13 cellular contexts compared by ENCODE assay signal in the genomic region with DNA sequence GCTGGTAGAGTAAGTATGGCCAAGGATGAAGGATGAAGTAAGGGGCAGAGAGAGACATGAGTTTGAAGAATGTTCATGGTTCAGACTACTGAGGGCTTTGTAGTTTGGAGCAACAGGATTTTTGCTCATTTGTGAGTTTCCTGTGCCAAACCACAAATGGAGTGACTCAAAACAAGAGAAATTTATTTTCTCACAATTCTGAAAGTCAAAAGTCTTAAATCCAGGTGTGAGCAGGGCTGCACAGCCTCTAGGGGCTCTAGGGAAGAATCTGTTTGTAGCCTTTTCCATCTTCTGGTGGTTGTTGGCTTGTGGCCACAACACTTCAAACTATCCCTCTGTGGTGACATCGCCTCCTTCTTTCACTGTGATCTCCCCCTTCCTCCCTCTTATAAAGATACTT. TPM values are rescaled to one million over a fixed set of nuclear protein-coding genes. Genes with fewer than 3 reads are reported as not detected.
DNase-seq lines count a peak whose midpoint lies in the region; ATAC-seq, FAIRE-seq and TF ChIP-seq lines count a peak whose summit lies in the region.
"Had no signal": no experiment of that assay in that cellular context is flagged by ENCODE, and none has a peak within 500 bp of the region (broad histone marks: within the 10 kb centered on the region; RNA-seq: fewer than 3 reads in every experiment).

No MANE protein-coding gene starts in this region.

- H3K79me2 ChIP-seq in GM12878 (ENCODE audit: control insufficient read depth, insufficient read depth, low read length), result no peaks in the 10 kb centered on the region

- no peaks in the 10 kb centered on the region for H3K9me3 ChIP-seq in GM12878 (replicated peaks; ENCODE audit: control insufficient read depth, insufficient read depth, low read length)
- H3K9me3 ChIP-seq: suprapubic skin had no signal

- POLR2A ChIA-PET in GM12878 (lab: Charles Lee), result no interaction called here

- H3K27me3 ChIP-seq in GM12878 (replicated peaks in 1 of 2; ENCODE audit: control insufficient read depth in 2 of 2, insufficient read depth in 2 of 2, low read length in 1 of 2), result peaks cover 0 to 2% of the 10 kb centered on the region in 2 experiments; a peak in 1 of 4 replicates
- H3K27me3 ChIP-seq: suprapubic skin had no signal

- peak; percentile 40 for DNase-seq in GM12878 (ENCODE audit: low read depth, low spot score)
- no peak for DNase-seq in NCI-H1930 (lab: John Stamatoyannopoulos, UW)
- DNase-seq in NCI-H1417 (lab: John Stamatoyannopoulos, UW), result no peak
- no peak for DNase-seq in posterior vena cava (ENCODE audit: low spot score)
- DNase-seq: mammary epithelial cell, NCI-H1105 treated with DMSO at 0.1 percent for 48 hours, SHP77 had no signal

- TF ChIP-seq CTCF in GM12872 (IDR thresholded peaks at IDR 0.05; ENCODE audit: insufficient read depth, low read depth, low read length) (peak; percentile 23; the same call in 1 of the 3 replicates), GM12878 (IDR thresholded peaks at IDR 0.05 in 2 of 3, conservative IDR thresholded peaks at IDR 0.05 in 1 of 3; ENCODE audit: control insufficient read depth in 2 of 3, extremely low read depth in 1 of 3, insufficient read depth in 1 of 3, low read depth in 3 of 3, low read length in 3 of 3) (no peak)

- no peak overlapping the region for H3K27ac ChIP-seq in GM12878 (ENCODE audit: control insufficient read depth, insufficient read depth)
- H3K27ac ChIP-seq: suprapubic skin had no signal

- in situ Hi-C loops in GM12878 (cut with MboI), result no loop called here

- no peak overlapping the region for H3K9ac ChIP-seq in GM12878 (ENCODE audit: control insufficient read depth, insufficient read depth, low read length)

- intact Hi-C loops in GM12878 (cut with micrococcal nuclease; ENCODE audit: unreplicated experiment) (loop anchor here (2.0 kb wide), 1 partner anchor 37 kb away; no protein-coding TSS in a partner anchor), posterior vena cava (cut with DNase I) (loop anchor here in 1 of 2 donors (5.0 kb wide), 1 partner anchor 693 kb away; no protein-coding TSS in a partner anchor)

- no peak for TF ChIP-seq EP300 in GM12878 (IDR thresholded peaks at IDR 0.05; ENCODE audit: borderline replicate concordance in 1 of 2, control insufficient read depth in 1 of 2, low read depth in 2 of 2, low read length in 2 of 2)

- H3K4me2 ChIP-seq in GM12878 (ENCODE audit: control insufficient read depth, insufficient read depth), result peak overlapping the region; percentile 68; the same call in 1 of the 2 replicates

- no TSS peak for BruUV-seq in GM12878 (replicated peaks; lab: Mats Ljungman, UMichigan)

- WGBS in GM12878 (ENCODE audit: insufficient coverage, insufficient replicate concordance, low lambda C conversion rate, missing lambda C conversion rate), result 0% methylated on average over 1 of the region's 1 CpG

- H2AFZ ChIP-seq in GM12878 (ENCODE audit: control insufficient read depth, low read depth, low read length), result no peak overlapping the region

- peaks cover 7% of the 10 kb centered on the region for H3K4me1 ChIP-seq in GM12878 (ENCODE audit: control insufficient read depth, insufficient read depth, low read length)
- H3K4me1 ChIP-seq: suprapubic skin had no signal

- FAIRE-seq in GM12878 (lab: Jason Lieb, UNC), result peak; percentile 80

- H4K20me1 ChIP-seq in GM12878 (ENCODE audit: control insufficient read depth, insufficient read depth), result no peaks in the 10 kb centered on the region

- H3K36me3 ChIP-seq in GM12878 (ENCODE audit: control insufficient read depth in 2 of 2, insufficient read depth in 2 of 2, low read length in 1 of 2), result no peaks in the 10 kb centered on the region
- H3K36me3 ChIP-seq: suprapubic skin had no signal

- TF ChIP-seq RAD21 in GM12878 (IDR thresholded peaks at IDR 0.05; ENCODE audit: insufficient read depth, low read depth, low read length), result no peak

- CTCF ChIA-PET in GM12878 (lab: Yijun Ruan, JAX), result no interaction called here

- ATAC-seq in GM19467 (IDR thresholded peaks at IDR 0.05; ENCODE audit: unreplicated experiment) (peak; percentile 63), HG03432 (IDR thresholded peaks at IDR 0.05; ENCODE audit: unreplicated experiment) (peak; percentile 62), GM12878 (peak; percentile 75), GM21717 (IDR thresholded peaks at IDR 0.05; ENCODE audit: unreplicated experiment) (no peak)
- ATAC-seq: HCT116 had no signal

- RAD21 ChIA-PET in GM12878 (lab: Charles Lee; ENCODE audit: unreplicated experiment), result interaction anchor here (1.2 kb wide), 1 partner anchor 74 kb away, joined by 3 read pairs; no protein-coding TSS in a partner anchor

- TF ChIP-seq POLR2A in GM12878 (IDR thresholded peaks at IDR 0.05; ENCODE audit: low read depth, low read length), result no peak

- SMC1A ChIA-PET in GM12878 (lab: Charles Lee; ENCODE audit: uncharacterized antibody, unreplicated experiment), result interaction anchor here (1.1 to 1.3 kb wide), 2 partner anchors 56 to 104 kb away, joined by 3 read pairs; no protein-coding TSS in a partner anchor

- no peak overlapping the region for H3K4me3 ChIP-seq in GM12878
- H3K4me3 ChIP-seq: suprapubic skin had no signal

TF ChIP-seq in GM12878, 131 proteins besides CTCF, POLR2A, EP300 and RAD21 (continues in another document):
- TF ChIP-seq ZSCAN29 (IDR thresholded peaks at IDR 0.05), result no peak
- TF ChIP-seq BCL11A (IDR thresholded peaks at IDR 0.05; ENCODE audit: low read depth, low read length), result 0 out of 2 replicates have a peak, but pooled peaks have one; percentile 46
- TF ChIP-seq, protein P1, sequence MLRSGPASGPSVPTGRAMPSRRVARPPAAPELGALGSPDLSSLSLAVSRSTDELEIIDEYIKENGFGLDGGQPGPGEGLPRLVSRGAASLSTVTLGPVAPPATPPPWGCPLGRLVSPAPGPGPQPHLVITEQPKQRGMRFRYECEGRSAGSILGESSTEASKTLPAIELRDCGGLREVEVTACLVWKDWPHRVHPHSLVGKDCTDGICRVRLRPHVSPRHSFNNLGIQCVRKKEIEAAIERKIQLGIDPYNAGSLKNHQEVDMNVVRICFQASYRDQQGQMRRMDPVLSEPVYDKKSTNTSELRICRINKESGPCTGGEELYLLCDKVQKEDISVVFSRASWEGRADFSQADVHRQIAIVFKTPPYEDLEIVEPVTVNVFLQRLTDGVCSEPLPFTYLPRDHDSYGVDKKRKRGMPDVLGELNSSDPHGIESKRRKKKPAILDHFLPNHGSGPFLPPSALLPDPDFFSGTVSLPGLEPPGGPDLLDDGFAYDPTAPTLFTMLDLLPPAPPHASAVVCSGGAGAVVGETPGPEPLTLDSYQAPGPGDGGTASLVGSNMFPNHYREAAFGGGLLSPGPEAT (IDR thresholded peaks at IDR 0.05; ENCODE audit: low read depth), result no peak
- no peak for TF ChIP-seq USF1 (IDR thresholded peaks at IDR 0.05; ENCODE audit: borderline replicate concordance, extremely low read length, insufficient read depth, low read depth, low read length)
- TF ChIP-seq ATF3 (IDR thresholded peaks at IDR 0.05; ENCODE audit: borderline replicate concordance, extremely low read depth, low read depth, low read length), result no peak
- TF ChIP-seq USF2 (IDR thresholded peaks at IDR 0.05; ENCODE audit: borderline replicate concordance, low read depth, low read length), result no peak
- no peak for TF ChIP-seq ASH2L (IDR thresholded peaks at IDR 0.05; ENCODE audit: borderline replicate concordance, low read depth)
- no peak for TF ChIP-seq ZBED1 (IDR thresholded peaks at IDR 0.05; ENCODE audit: borderline replicate concordance)
- TF ChIP-seq IKZF2 (IDR thresholded peaks at IDR 0.05), result peak in 1 of 2 experiments; percentile 28; a peak in 1 of 4 replicates
- TF ChIP-seq TARDBP (IDR thresholded peaks at IDR 0.05; ENCODE audit: borderline replicate concordance), result no peak
- TF ChIP-seq TCF3 (IDR thresholded peaks at IDR 0.05; ENCODE audit: borderline replicate concordance, insufficient read depth, low read depth, low read length), result peak; percentile 26; the same call in 1 of the 2 replicates
- no peak for TF ChIP-seq ZNF622 (IDR thresholded peaks at IDR 0.05)

RNA-seq across cellular contexts. Expression of gene RHOU, which starts 58.9 kb away (rescaled TPM):
- not detected in 2 replicates for total RNA-seq in GM12878 (2013; cell fraction: nucleolus; rRNA removed)
- total RNA-seq in GM12878 (2014; rRNA removed) (not detected in 2 replicates), GM12878 (2014; rRNA removed; fragmentation: Illumina TruSeq; extraction: Trizol) (not detected in 2 replicates), GM12878 (2021) (0.08 TPM in 1 of 2 replicates, not detected in the other), posterior vena cava (10 to 100 TPM; 15.7 to 24.6 TPM)
- not detected for polyA plus RNA-seq in GM12878 (2011; ENCODE audit: low read depth)
- polyA plus RNA-seq in GM12878 (2011; rRNA removed) (not detected in 2 replicates), GM12878 (2014; fragmentation: Illumina TruSeq; extraction: Trizol) (not detected in 2 replicates), GM12878 (2014; fragmentation: Nextera tagmentation; extraction: Ambion mirVana) (not detected), GM12878 (2014; rRNA removed) (not detected in 2 replicates), GM12878 (2016; fragmentation: Nextera tagmentation; extraction: Ambion mirVana) (not detected)
- polyA plus RNA-seq in GM12878 (2011; cell fraction: cytosol; rRNA removed), result not detected in 2 replicates
- polyA plus RNA-seq in GM12878 (2011; cell fraction: nucleus; rRNA removed), result not detected in 2 replicates
- polyA plus RNA-seq in GM12878 (2012), result 0.04 TPM in 1 of 2 replicates, not detected in the other
- polyA minus RNA-seq in GM12878 (2011; rRNA and poly(A)+ RNA removed), result not detected in 2 replicates
- polyA minus RNA-seq in GM12878 (2011; cell fraction: cytosol; rRNA and poly(A)+ RNA removed), result not detected in 2 replicates
- polyA minus RNA-seq in GM12878 (2011; cell fraction: nucleus; rRNA and poly(A)+ RNA removed), result not detected in 2 replicates

Comparison
In these comparisons a context has a peak if more than half of its experiments do, and no peak if none do; other contexts are left out.
1. RNA of gene RHOU, which starts 58.9 kb away (total RNA-seq): 15.7 to 24.6 TPM in posterior vena cava; 0.08 TPM in GM12878; every median in the first group is over 10 times any median in the second.